Comparison of ENCODE assay signal across 10 cellular contexts in genomic region chr17:7587420-7587786, GRCh38. TPM values are rescaled to one million over a fixed set of nuclear protein-coding genes. Genes with fewer than 3 reads are reported as not detected.
DNase-seq lines count a peak whose midpoint lies in the region; ATAC-seq, FAIRE-seq and TF ChIP-seq lines count a peak whose summit lies in the region.
"Had no signal": no experiment of that assay in that cellular context is flagged by ENCODE, and none has a peak within 500 bp of the region (broad histone marks: within the 10 kb centered on the region; RNA-seq: fewer than 3 reads in every experiment).

No MANE protein-coding gene starts in this region.

- H4K20me1 ChIP-seq in GM23338 (replicated peaks; ENCODE audit: insufficient read depth) (no peaks in the 10 kb centered on the region), keratinocyte (ENCODE audit: control insufficient read depth, extremely low read depth, insufficient read depth, low read length) (no peaks in the 10 kb centered on the region)

- peaks cover 35% of the 10 kb centered on the region for H3F3A ChIP-seq in GM23338 (replicated peaks; ENCODE audit: low read depth)

- H3K36me3 Mint-ChIP-seq in GM23338 (ENCODE audit: low read depth) = peaks cover 47% of the 10 kb centered on the region

- H3K9me2 ChIP-seq in GM23338 (ENCODE audit: insufficient read depth) = no peaks in the 10 kb centered on the region; the same call in 1 of the 2 replicates

- H3K9me3 Mint-ChIP-seq in GM23338 = no peaks in the 10 kb centered on the region

- peak; percentile 87 for FAIRE-seq in keratinocyte (lab: Jason Lieb, UNC)

- H2AFZ ChIP-seq in GM23338 = no peak overlapping the region
- H2AFZ ChIP-seq in keratinocyte (ENCODE audit: control insufficient read depth, low read length) = no peak overlapping the region

- CTCF ChIA-PET in AG04450 (lab: Charles Lee) = interaction anchor here (0.9 to 2.5 kb wide), 5 partner anchors 13 to 231 kb away, joined by 3 to 10 read pairs (median 5); partner anchors contain the start of genes SENP3, TP53 and WRAP53

- H3K27me3 Mint-ChIP-seq in GM23338 (ENCODE audit: insufficient read depth, low read depth, poor library complexity) = peaks cover 28% of the 10 kb centered on the region

- H3K4me3 ChIP-seq in AG04450 (ENCODE audit: low read depth, low read length) = no peak overlapping the region; the same call in 1 of the 2 replicates
- H3K4me3 ChIP-seq in GM23338 = no peak overlapping the region
- H3K4me3 ChIP-seq in adipocyte (ENCODE audit: low read length) = no peak overlapping the region
- H3K4me3 ChIP-seq in keratinocyte (ENCODE audit: control insufficient read depth in 2 of 3, extremely low read depth in 1 of 3, insufficient read depth in 2 of 3, low read depth in 1 of 3, low read length in 3 of 3) = peak overlapping the region; percentile 78 to 98 (median 92)
- no peak overlapping the region for H3K4me3 ChIP-seq in H7 (ENCODE audit: insufficient read depth, low read depth, low read length)
- H3K4me3 ChIP-seq: prostate gland had no signal

- peaks cover 44% of the 10 kb centered on the region for H3K4me1 Mint-ChIP-seq in GM23338

- 0 out of 2 replicates have a peak overlapping the region, but pooled peaks have one; percentile 67 for H3K27ac Mint-ChIP-seq in GM23338

- POLR2A ChIA-PET in AG04450 (lab: Yijun Ruan, JAX) = interaction anchor here (0.9 to 1.4 kb wide), 5 partner anchors 8 to 99 kb away, joined by 3 to 8 read pairs (median 4); partner anchors contain the start of gene CD68

- peak overlapping the region; percentile 12; the same call in 1 of the 3 replicates for H3K4me3 Mint-ChIP-seq in GM23338

- no peaks in the 10 kb centered on the region for H3K27me3 ChIP-seq in AG04450 (ENCODE audit: control insufficient read depth, insufficient read depth, low read length)
- H3K27me3 ChIP-seq in GM23338 (ENCODE audit: insufficient read depth) = no peaks in the 10 kb centered on the region
- H3K27me3 ChIP-seq in adipocyte (replicated peaks; ENCODE audit: control insufficient read depth, insufficient read depth, low read length) = no peaks in the 10 kb centered on the region
- H3K27me3 ChIP-seq in keratinocyte (ENCODE audit: control insufficient read depth, extremely low read depth, insufficient read depth, low read length) = no peaks in the 10 kb centered on the region
- no peaks in the 10 kb centered on the region for H3K27me3 ChIP-seq in H7 (ENCODE audit: control insufficient read depth, insufficient read depth, low read length)

- H3K79me2 ChIP-seq in GM23338 (replicated peaks; ENCODE audit: insufficient read depth) = peaks cover 25% of the 10 kb centered on the region
- H3K79me2 ChIP-seq in keratinocyte (ENCODE audit: control insufficient read depth, insufficient read depth, low read length) = peaks cover 46% of the 10 kb centered on the region

- ATAC-seq in GM23338 (no peak), HG02610 (IDR thresholded peaks at IDR 0.05; ENCODE audit: unreplicated experiment) (no peak), HG03439 (IDR thresholded peaks at IDR 0.05; ENCODE audit: unreplicated experiment) (no peak)

- no peaks in the 10 kb centered on the region for H3K9me1 ChIP-seq in keratinocyte (ENCODE audit: control insufficient read depth, extremely low read depth, insufficient read depth, low read length)

- H3K9me3 ChIP-seq in AG04450 (ENCODE audit: control insufficient read depth, insufficient read depth, low read length) (peaks cover 8% of the 10 kb centered on the region; the same call in 1 of the 2 replicates), adipocyte (ENCODE audit: control insufficient read depth, low read length) (no peaks in the 10 kb centered on the region), keratinocyte (ENCODE audit: control insufficient read depth, low read depth, low read length) (no peaks in the 10 kb centered on the region)
- H3K9me3 ChIP-seq: prostate gland had no signal

- peaks cover 26% of the 10 kb centered on the region for H3K4me1 ChIP-seq in GM23338 (ENCODE audit: insufficient read depth)
- H3K4me1 ChIP-seq in adipocyte (ENCODE audit: control insufficient read depth, insufficient read depth, low read length) = peaks cover 59% of the 10 kb centered on the region
- H3K4me1 ChIP-seq in keratinocyte (ENCODE audit: control insufficient read depth, extremely low read depth, insufficient read depth, low read length) = peaks cover 43% of the 10 kb centered on the region

- dilution Hi-C loops in keratinocyte (cut with MboI; ENCODE audit: extremely low pct_ligation_motif_present, low sequenced_read_pairs) = no loop called here

- peak overlapping the region; percentile 94 for H3K27ac ChIP-seq in AG04450 (ENCODE audit: low read depth, low read length)
- no peak overlapping the region for H3K27ac ChIP-seq in GM23338 (ENCODE audit: low read depth)
- peak overlapping the region; percentile 99 for H3K27ac ChIP-seq in keratinocyte (ENCODE audit: control insufficient read depth, insufficient read depth, low read length)

- H3K4me2 ChIP-seq in GM23338 = 0 out of 2 replicates have a peak overlapping the region, but pooled peaks have one; percentile 99
- peak overlapping the region; percentile 97 for H3K4me2 ChIP-seq in keratinocyte (ENCODE audit: control insufficient read depth, extremely low read depth, insufficient read depth, low read depth, low read length)

- H3K9ac ChIP-seq in adipocyte (ENCODE audit: low read length) (peak overlapping the region; percentile 73), keratinocyte (ENCODE audit: control insufficient read depth, extremely low read depth, insufficient read depth, low read length) (peak overlapping the region; percentile 91)

- H3K36me3 ChIP-seq in GM23338 (ENCODE audit: insufficient read depth) = peaks cover 11% of the 10 kb centered on the region; the same call in 1 of the 2 replicates
- H3K36me3 ChIP-seq in adipocyte (ENCODE audit: control insufficient read depth, insufficient read depth, low read length, severe bottlenecking) = peaks cover 14% of the 10 kb centered on the region
- peaks cover 21 to 31% of the 10 kb centered on the region in 2 experiments for H3K36me3 ChIP-seq in keratinocyte (ENCODE audit: control insufficient read depth in 2 of 2, extremely low read depth in 1 of 2, insufficient read depth in 2 of 2, low read length in 2 of 2)
- peaks cover 3% of the 10 kb centered on the region for H3K36me3 ChIP-seq in H7 (replicated peaks; ENCODE audit: control insufficient read depth, insufficient read depth, low read length)

- TF ChIP-seq CTCF in AG04450 (IDR thresholded peaks at IDR 0.05; ENCODE audit: low read depth, low read length) (peak; percentile 26; the same call in 1 of the 2 replicates), GM23338 (conservative IDR thresholded peaks at IDR 0.05; ENCODE audit: low read depth in 2 of 2) (no peak), keratinocyte (optimal IDR thresholded peaks at IDR 0.05 in 1 of 3, IDR thresholded peaks at IDR 0.05 in 1 of 3, conservative IDR thresholded peaks at IDR 0.05 in 1 of 3; ENCODE audit: extremely low read depth in 1 of 3, insufficient read depth in 2 of 3, low read length in 3 of 3) (peak in 1 of 3 experiments; percentile 26)

- DNase-seq in AG04450 (ENCODE audit: low read depth, low spot score) = peak; percentile 91
- DNase-seq in GM23338 (ENCODE audit: low spot score) = no peak
- peak; percentile 82 for DNase-seq in adipocyte (ENCODE audit: low read depth)
- DNase-seq in keratinocyte (ENCODE audit: low read depth, low spot score) = no peak
- DNase-seq in H7 = no peak
- no peak for DNase-seq in NCI-H2171 (lab: John Stamatoyannopoulos, UW)

RNA-seq across cellular contexts. Expression of gene SOX15, which starts 2.5 kb away (rescaled TPM):
- polyA plus RNA-seq in AG04450 (2011; rRNA removed) = 0.24 and 0.29 TPM in 2 replicates
- 0.17 TPM in 1 of 2 replicates, not detected in the other for polyA minus RNA-seq in AG04450 (2011; rRNA and poly(A)+ RNA removed)
- total RNA-seq in GM23338 (2014; rRNA removed; shearing (Covaris generic)) = 23.6 and 43.0 TPM in 2 replicates
- polyA plus RNA-seq in GM23338 (2016; fragmentation: Nextera tagmentation; extraction: Ambion mirVana) = 29.9 and 37.7 TPM in 2 replicates
- polyA plus RNA-seq in keratinocyte = 85.7 to 111 TPM (median 86.2 TPM) in 3 replicates
- 21.8 TPM for polyA plus RNA-seq in keratinocyte (2011; ENCODE audit: low read depth)
- polyA plus RNA-seq in keratinocyte (2011; cell fraction: cytosol; rRNA removed) = 60.4 and 130 TPM in 2 replicates
- 100.0 and 127 TPM in 2 replicates for polyA plus RNA-seq in keratinocyte (2011; cell fraction: nucleus; rRNA removed)
- 93.4 and 183 TPM in 2 replicates for polyA plus RNA-seq in keratinocyte (2012; ENCODE audit: low replicate concordance)
- 38.9 to 110 TPM (median 44.2 TPM) in 3 replicates for polyA minus RNA-seq in keratinocyte
- 177 TPM for polyA minus RNA-seq in keratinocyte (2011; cell fraction: cytosol; rRNA and poly(A)+ RNA removed)
- polyA minus RNA-seq in keratinocyte (2011; cell fraction: nucleus; rRNA and poly(A)+ RNA removed) = 83.3 and 86.1 TPM in 2 replicates
- total RNA-seq in H7 (2014; rRNA removed; shearing (Covaris generic)) = 33.8 and 44.0 TPM in 2 replicates
- total RNA-seq: glomerular endothelial cell had no signal

RNA-seq across cellular contexts. Expression of gene MPDU1, which starts 3.8 kb away (rescaled TPM):
- polyA plus RNA-seq in AG04450 (2011; rRNA removed) (128 and 131 TPM in 2 replicates), GM23338 (2016; fragmentation: Nextera tagmentation; extraction: Ambion mirVana) (65.1 and 65.8 TPM in 2 replicates), keratinocyte (57.8 to 71.5 TPM (median 63.0 TPM) in 3 replicates)
- 79.9 and 99.2 TPM in 2 replicates for polyA minus RNA-seq in AG04450 (2011; rRNA and poly(A)+ RNA removed)
- 196 and 216 TPM in 2 replicates for total RNA-seq in GM23338 (2014; rRNA removed; shearing (Covaris generic))
- polyA plus RNA-seq in keratinocyte (2011; ENCODE audit: low read depth) = 4.6 TPM
- 34.9 and 50.7 TPM in 2 replicates for polyA plus RNA-seq in keratinocyte (2011; cell fraction: cytosol; rRNA removed)
- 59.1 and 75.4 TPM in 2 replicates for polyA plus RNA-seq in keratinocyte (2011; cell fraction: nucleus; rRNA removed)
- polyA plus RNA-seq in keratinocyte (2012; ENCODE audit: low replicate concordance) = 32.9 and 34.3 TPM in 2 replicates
- 56.7 to 87.7 TPM (median 77.3 TPM) in 3 replicates for polyA minus RNA-seq in keratinocyte
- polyA minus RNA-seq in keratinocyte (2011; cell fraction: cytosol; rRNA and poly(A)+ RNA removed) = 35.3 TPM
- polyA minus RNA-seq in keratinocyte (2011; cell fraction: nucleus; rRNA and poly(A)+ RNA removed) = 21.5 and 22.4 TPM in 2 replicates
- total RNA-seq in H7 (2014; rRNA removed; shearing (Covaris generic)) = 111 and 146 TPM in 2 replicates

RNA-seq across cellular contexts. Expression of gene CD68, which starts 8.0 kb away (rescaled TPM):
- 34.1 and 39.6 TPM in 2 replicates for polyA plus RNA-seq in AG04450 (2011; rRNA removed)
- 11.6 and 21.2 TPM in 2 replicates for polyA minus RNA-seq in AG04450 (2011; rRNA and poly(A)+ RNA removed)
- 0.62 TPM in 1 of 2 replicates, not detected in the other for total RNA-seq in GM23338 (2014; rRNA removed; shearing (Covaris generic))
- polyA plus RNA-seq in GM23338 (2016; fragmentation: Nextera tagmentation; extraction: Ambion mirVana) = not detected in 2 replicates
- 12.2 to 26.6 TPM (median 14.0 TPM) in 3 replicates for polyA plus RNA-seq in keratinocyte
- 17.3 TPM for polyA plus RNA-seq in keratinocyte (2011; ENCODE audit: low read depth)
- 8.8 and 11.4 TPM in 2 replicates for polyA plus RNA-seq in keratinocyte (2011; cell fraction: cytosol; rRNA removed)
- 2.3 and 4.7 TPM in 2 replicates for polyA plus RNA-seq in keratinocyte (2011; cell fraction: nucleus; rRNA removed)
- polyA plus RNA-seq in keratinocyte (2012; ENCODE audit: low replicate concordance) = 7.8 and 37.6 TPM in 2 replicates
- polyA minus RNA-seq in keratinocyte = 9.5 to 21.7 TPM (median 16.4 TPM) in 3 replicates
- polyA minus RNA-seq in keratinocyte (2011; cell fraction: cytosol; rRNA and poly(A)+ RNA removed) = 4.0 TPM
- polyA minus RNA-seq in keratinocyte (2011; cell fraction: nucleus; rRNA and poly(A)+ RNA removed) = 1.9 and 2.1 TPM in 2 replicates
- 0.22 and 0.55 TPM in 2 replicates for total RNA-seq in H7 (2014; rRNA removed; shearing (Covaris generic))

RNA-seq across cellular contexts. Expression of gene SENP3, which starts 25.7 kb away (rescaled TPM):
- polyA plus RNA-seq in AG04450 (2011; rRNA removed) (67.6 and 73.4 TPM in 2 replicates), GM23338 (2016; fragmentation: Nextera tagmentation; extraction: Ambion mirVana) (5.5 and 6.5 TPM in 2 replicates), keratinocyte (98.9 to 110 TPM (median 99.1 TPM) in 3 replicates)
- polyA minus RNA-seq in AG04450 (2011; rRNA and poly(A)+ RNA removed) = 58.9 and 63.0 TPM in 2 replicates
- 125 and 138 TPM in 2 replicates for total RNA-seq in GM23338 (2014; rRNA removed; shearing (Covaris generic))
- 15.9 TPM for polyA plus RNA-seq in keratinocyte (2011; ENCODE audit: low read depth)
- 90.1 and 106 TPM in 2 replicates for polyA plus RNA-seq in keratinocyte (2011; cell fraction: cytosol; rRNA removed)
- polyA plus RNA-seq in keratinocyte (2011; cell fraction: nucleus; rRNA removed) = 72.1 TPM in 2 replicates
- polyA plus RNA-seq in keratinocyte (2012; ENCODE audit: low replicate concordance) = 37.4 and 53.9 TPM in 2 replicates
- 85.2 to 96.9 TPM (median 89.1 TPM) in 3 replicates for polyA minus RNA-seq in keratinocyte
- polyA minus RNA-seq in keratinocyte (2011; cell fraction: cytosol; rRNA and poly(A)+ RNA removed) = 71.0 TPM
- polyA minus RNA-seq in keratinocyte (2011; cell fraction: nucleus; rRNA and poly(A)+ RNA removed) = 19.2 and 31.1 TPM in 2 replicates
- 137 and 203 TPM in 2 replicates for total RNA-seq in H7 (2014; rRNA removed; shearing (Covaris generic))

RNA-seq across cellular contexts. Expression of gene FXR2, which starts 27.3 kb away (rescaled TPM):
- 24.6 and 29.4 TPM in 2 replicates for polyA plus RNA-seq in AG04450 (2011; rRNA removed)
- 53.5 and 70.1 TPM in 2 replicates for polyA minus RNA-seq in AG04450 (2011; rRNA and poly(A)+ RNA removed)
- 20.3 and 24.4 TPM in 2 replicates for total RNA-seq in GM23338 (2014; rRNA removed; shearing (Covaris generic))
- polyA plus RNA-seq in GM23338 (2016; fragmentation: Nextera tagmentation; extraction: Ambion mirVana) = 8.6 and 10.9 TPM in 2 replicates
- 30.6 to 44.3 TPM (median 32.2 TPM) in 3 replicates for polyA plus RNA-seq in keratinocyte
- polyA plus RNA-seq in keratinocyte (2011; ENCODE audit: low read depth) = 18.0 TPM
- 30.5 and 40.9 TPM in 2 replicates for polyA plus RNA-seq in keratinocyte (2011; cell fraction: cytosol; rRNA removed)
- polyA plus RNA-seq in keratinocyte (2011; cell fraction: nucleus; rRNA removed) = 54.7 and 71.5 TPM in 2 replicates
- 27.7 and 31.6 TPM in 2 replicates for polyA plus RNA-seq in keratinocyte (2012; ENCODE audit: low replicate concordance)
- 30.3 to 82.2 TPM (median 47.0 TPM) in 3 replicates for polyA minus RNA-seq in keratinocyte
- 51.0 TPM for polyA minus RNA-seq in keratinocyte (2011; cell fraction: cytosol; rRNA and poly(A)+ RNA removed)
- polyA minus RNA-seq in keratinocyte (2011; cell fraction: nucleus; rRNA and poly(A)+ RNA removed) = 21.5 and 22.6 TPM in 2 replicates
- total RNA-seq in H7 (2014; rRNA removed; shearing (Covaris generic)) = 49.0 and 52.0 TPM in 2 replicates

Comparison
In these comparisons a context has a peak if more than half of its experiments do, and no peak if none do; other contexts are left out.
1. DNase-seq: peak in AG04450 (single experiment) and adipocyte (single experiment); none in GM23338 (single experiment), keratinocyte (single experiment), H7 (single experiment) and NCI-H2171 (single experiment).
2. H3K4me3 ChIP-seq: peak in keratinocyte (3 of 3); none in AG04450 (single experiment), GM23338 (single experiment), adipocyte (single experiment) and H7 (single experiment).
3. RNA of gene SOX15, which starts 2.5 kb away (polyA plus RNA-seq): 21.8 to 183 TPM in keratinocyte and 29.9 to 37.7 TPM in GM23338; 0.24 to 0.29 TPM in AG04450; every median in the first group is over 10 times any median in the second.